ENCODE assay signal across 13 cellular contexts in genomic region chr10:3875842-3876235, GRCh38.
A peak's percentile ranks its signal among the peaks of the same experiment; 100 is the strongest.
DNase-seq lines count a peak whose midpoint lies in the region; ATAC-seq and TF ChIP-seq lines count a peak whose summit lies in the region.
"Had no signal": no experiment of that assay in that cellular context is flagged by ENCODE, and none has a peak within 500 bp of the region (broad histone marks: within the 10 kb centered on the region; RNA-seq: fewer than 3 reads in every experiment).

No MANE protein-coding gene starts in this region.

- peak overlapping the region; percentile 57 for H3K4me3 Mint-ChIP-seq in stimulated activated naive CD8-positive, alpha-beta T cell treated with anti-CD3 and anti-CD28 coated beads, Interleukin-15, Interleukin-2, amounts not matched to agents 100 ng/mL and 50 ng/mL, for 24 hours
- peak overlapping the region; percentile 42 for H3K4me3 Mint-ChIP-seq in activated CD4-positive, alpha-beta memory T cell treated with anti-CD3 and anti-CD28 coated beads for 36 hours
- H3K4me3 Mint-ChIP-seq: mesothelial cell of epicardium had no signal

- intact Hi-C loops in activated CD4-positive, alpha-beta memory T cell treated with anti-CD3 and anti-CD28 coated beads for 36 hours (cut with micrococcal nuclease), result loop anchor here (1.0 to 5.0 kb wide), 9 partner anchors 9 to 255 kb away; no protein-coding TSS in a partner anchor
- intact Hi-C loops in lower lobe of right lung (cut with DNase I), result no loop called here
- intact Hi-C loops in upper lobe of right lung (cut with DNase I), result no loop called here
- intact Hi-C loops in Right ventricle myocardium superior (cut with DNase I), result no loop called here
- intact Hi-C loops in PC-9 (cut with micrococcal nuclease; ENCODE audit: unreplicated experiment), result no loop called here

- H2AFZ ChIP-seq in smooth muscle cell (ENCODE audit: low read depth), result no peak overlapping the region
- H2AFZ ChIP-seq in PC-9, result no peak overlapping the region

- H3K9me3 Mint-ChIP-seq in stimulated activated naive CD8-positive, alpha-beta T cell treated with anti-CD3 and anti-CD28 coated beads, Interleukin-15, Interleukin-2, amounts not matched to agents 100 ng/mL and 50 ng/mL, for 24 hours, result no peaks in the 10 kb centered on the region
- H3K9me3 Mint-ChIP-seq in activated CD4-positive, alpha-beta memory T cell treated with anti-CD3 and anti-CD28 coated beads for 36 hours, result no peaks in the 10 kb centered on the region
- H3K9me3 Mint-ChIP-seq: mesothelial cell of epicardium had no signal

- H3K27ac Mint-ChIP-seq in stimulated activated naive CD8-positive, alpha-beta T cell treated with anti-CD3 and anti-CD28 coated beads, Interleukin-15, Interleukin-2, amounts not matched to agents 100 ng/mL and 50 ng/mL, for 24 hours, result peak overlapping the region; percentile 95
- H3K27ac Mint-ChIP-seq in activated CD4-positive, alpha-beta memory T cell treated with anti-CD3 and anti-CD28 coated beads for 36 hours, result peak overlapping the region; percentile 87
- H3K27ac Mint-ChIP-seq: mesothelial cell of epicardium had no signal

- peaks cover 43% of the 10 kb centered on the region for H3K4me1 ChIP-seq in lower lobe of right lung
- peaks cover 18% of the 10 kb centered on the region for H3K4me1 ChIP-seq in upper lobe of right lung
- H3K4me1 ChIP-seq in smooth muscle cell (ENCODE audit: low read depth), result no peaks in the 10 kb centered on the region
- no peaks in the 10 kb centered on the region; the same call in 1 of the 2 replicates for H3K4me1 ChIP-seq in PC-9 (replicated peaks; ENCODE audit: insufficient read depth)

- CTCF ChIA-PET in activated CD4-positive, alpha-beta memory T cell treated with anti-CD3 and anti-CD28 coated beads for 36 hours (lab: Charles Lee), result interaction anchor here (1.3 to 3.1 kb wide), 2 partner anchors 23 to 94 kb away, joined by 3 to 8 read pairs; no protein-coding TSS in a partner anchor
- CTCF ChIA-PET in PC-9 (lab: Charles Lee), result no interaction called here

- no TSS peak for BruUV-seq in PC-9 (replicated peaks; lab: Mats Ljungman, UMichigan)

- no peaks in the 10 kb centered on the region for H3K79me2 ChIP-seq in smooth muscle cell (ENCODE audit: low read depth)
- no peaks in the 10 kb centered on the region for H3K79me2 ChIP-seq in PC-9 (ENCODE audit: low read depth)

- H3K9me3 ChIP-seq in lower lobe of right lung (no peaks in the 10 kb centered on the region), upper lobe of right lung (no peaks in the 10 kb centered on the region), smooth muscle cell (replicated peaks; ENCODE audit: low read depth) (no peaks in the 10 kb centered on the region), PC-9 (ENCODE audit: insufficient read depth, low read depth) (no peaks in the 10 kb centered on the region)

- H3K27ac ChIP-seq in lower lobe of right lung (peak overlapping the region; percentile 83), upper lobe of right lung (peak overlapping the region; percentile 81), smooth muscle cell (ENCODE audit: low read depth) (no peak overlapping the region), PC-9 (no peak overlapping the region)

- H3K27me3 ChIP-seq in lower lobe of right lung (ENCODE audit: low read depth), result no peaks in the 10 kb centered on the region
- no peaks in the 10 kb centered on the region for H3K27me3 ChIP-seq in upper lobe of right lung
- no peaks in the 10 kb centered on the region for H3K27me3 ChIP-seq in smooth muscle cell (ENCODE audit: low read depth)
- H3K27me3 ChIP-seq in PC-9 (ENCODE audit: insufficient read depth, low read depth), result no peaks in the 10 kb centered on the region

- no peaks in the 10 kb centered on the region for H3K27me3 Mint-ChIP-seq in stimulated activated naive CD8-positive, alpha-beta T cell treated with anti-CD3 and anti-CD28 coated beads, Interleukin-15, Interleukin-2, amounts not matched to agents 100 ng/mL and 50 ng/mL, for 24 hours
- H3K27me3 Mint-ChIP-seq in activated CD4-positive, alpha-beta memory T cell treated with anti-CD3 and anti-CD28 coated beads for 36 hours, result no peaks in the 10 kb centered on the region

- H3K36me3 Mint-ChIP-seq in stimulated activated naive CD8-positive, alpha-beta T cell treated with anti-CD3 and anti-CD28 coated beads, Interleukin-15, Interleukin-2, amounts not matched to agents 100 ng/mL and 50 ng/mL, for 24 hours (ENCODE audit: low read depth), result no peaks in the 10 kb centered on the region
- no peaks in the 10 kb centered on the region for H3K36me3 Mint-ChIP-seq in activated CD4-positive, alpha-beta memory T cell treated with anti-CD3 and anti-CD28 coated beads for 36 hours
- H3K36me3 Mint-ChIP-seq: mesothelial cell of epicardium had no signal

- peaks cover 67% of the 10 kb centered on the region for H3K4me1 Mint-ChIP-seq in stimulated activated naive CD8-positive, alpha-beta T cell treated with anti-CD3 and anti-CD28 coated beads, Interleukin-15, Interleukin-2, amounts not matched to agents 100 ng/mL and 50 ng/mL, for 24 hours (ENCODE audit: low read depth)
- peaks cover 76% of the 10 kb centered on the region for H3K4me1 Mint-ChIP-seq in activated CD4-positive, alpha-beta memory T cell treated with anti-CD3 and anti-CD28 coated beads for 36 hours (ENCODE audit: low read depth)

- H3K4me2 ChIP-seq in smooth muscle cell, result no peak overlapping the region
- no peak overlapping the region for H3K4me2 ChIP-seq in PC-9

- no peaks in the 10 kb centered on the region for H3K36me3 ChIP-seq in lower lobe of right lung
- no peaks in the 10 kb centered on the region for H3K36me3 ChIP-seq in upper lobe of right lung
- H3K36me3 ChIP-seq in smooth muscle cell (ENCODE audit: low read depth), result no peaks in the 10 kb centered on the region
- no peaks in the 10 kb centered on the region for H3K36me3 ChIP-seq in PC-9 (ENCODE audit: low read depth)

- no peaks in the 10 kb centered on the region for H4K20me1 ChIP-seq in smooth muscle cell (ENCODE audit: low read depth)
- no peaks in the 10 kb centered on the region for H4K20me1 ChIP-seq in PC-9 (ENCODE audit: insufficient read depth)

- POLR2A ChIA-PET in activated CD4-positive, alpha-beta memory T cell treated with anti-CD3 and anti-CD28 coated beads for 36 hours (lab: Charles Lee), result interaction anchor here (0.7 to 6.8 kb wide), 9 partner anchors 10 to 106 kb away, joined by 4 to 87 read pairs (median 26); partner anchors contain the start of gene KLF6
- POLR2A ChIA-PET in PC-9 (lab: Charles Lee; ENCODE audit: unreplicated experiment), result interaction anchor here (0.5 kb wide), 1 partner anchor 91 kb away, joined by 4 read pairs; the partner anchor contains the start of gene KLF6

- no peak overlapping the region for H3K9ac ChIP-seq in smooth muscle cell (ENCODE audit: low read depth)

- TF ChIP-seq CTCF in lower lobe of right lung (IDR thresholded peaks at IDR 0.05) (no peak), upper lobe of right lung (IDR thresholded peaks at IDR 0.05) (no peak), smooth muscle cell (IDR thresholded peaks at IDR 0.05; ENCODE audit: borderline replicate concordance, insufficient read depth, poor library complexity, severe bottlenecking) (no peak), PC-9 (conservative IDR thresholded peaks at IDR 0.05) (no peak)

- ATAC-seq in stimulated activated naive CD8-positive, alpha-beta T cell treated with anti-CD3 and anti-CD28 coated beads, Interleukin-15, Interleukin-2, amounts not matched to agents 100 U/mL and 50 U/mL, for 24 hours, result no peak
- ATAC-seq in lower lobe of right lung, result no peak
- no peak for ATAC-seq in upper lobe of right lung
- no peak for ATAC-seq in Right ventricle myocardium superior (ENCODE audit: poor library complexity)

- no peak for DNase-seq in stimulated activated naive CD8-positive, alpha-beta T cell treated with anti-CD3 and anti-CD28 coated beads, Interleukin-15, Interleukin-2, amounts not matched to agents 100 U/mL and 50 U/mL, for 24 hours
- no peak for DNase-seq in activated CD4-positive, alpha-beta memory T cell treated with anti-CD3 and anti-CD28 coated beads for 36 hours
- DNase-seq in lower lobe of right lung (no peak), upper lobe of right lung (no peak), Right ventricle myocardium superior (no peak), smooth muscle cell (lab: John Stamatoyannopoulos, UW; ENCODE audit: unreplicated experiment) (no peak), PC-9 (no peak)
- DNase-seq: activated CD4-positive, CD25-positive, alpha-beta regulatory T cell treated with anti-CD3 and anti-CD28 coated beads, Interleukin-2, amount 50 U/mL, for 72 hours; NCI-H2171 treated with DMSO at 0.1 percent for 48 hours; stimulated activated CD4-positive, alpha-beta T cell treated with anti-CD3 and anti-CD28 coated beads, Interleukin-2, amount 100 ng/mL, for 24 hours had no signal

- H3K4me3 ChIP-seq in lower lobe of right lung (no peak overlapping the region), upper lobe of right lung (no peak overlapping the region), smooth muscle cell (no peak overlapping the region), PC-9 (no peak overlapping the region)
- H3K4me3 ChIP-seq: coronary artery had no signal

- WGBS in smooth muscle cell (ENCODE audit: low lambda C conversion rate), result 90% methylated on average over 3 of the region's 3 CpGs

- H3F3A ChIP-seq in smooth muscle cell (ENCODE audit: low read depth), result no peaks in the 10 kb centered on the region
- H3F3A ChIP-seq in PC-9 (ENCODE audit: insufficient read depth, low read depth), result no peaks in the 10 kb centered on the region

- no peaks in the 10 kb centered on the region for H3K9me2 ChIP-seq in PC-9 (ENCODE audit: insufficient read depth)

Comparison
In these comparisons a context has a peak if more than half of its experiments do, and no peak if none do; other contexts are left out.
1. H3K27ac ChIP-seq: peak in lower lobe of right lung (single experiment) and upper lobe of right lung (single experiment); none in smooth muscle cell (single experiment) and PC-9 (single experiment).